Comparison of ENCODE assay signal across 10 cellular contexts in genomic region chr19:13526552-13526951, GRCh38. TPM values are rescaled to one million over a fixed set of nuclear protein-coding genes. Genes with fewer than 3 reads are reported as not detected.
DNase-seq lines count a peak whose midpoint lies in the region; ATAC-seq and TF ChIP-seq lines count a peak whose summit lies in the region.
"Had no signal": no experiment of that assay in that cellular context is flagged by ENCODE, and none has a peak within 500 bp of the region (broad histone marks: within the 10 kb centered on the region; RNA-seq: fewer than 3 reads in every experiment).

No MANE protein-coding gene starts in this region.

- H3K27me3 ChIP-seq in gastrocnemius medialis = no peaks in the 10 kb centered on the region
- H3K27me3 ChIP-seq: BLaER1 had no signal

- no peak overlapping the region for H3K4me3 ChIP-seq in gastrocnemius medialis
- H3K4me3 ChIP-seq: BLaER1 had no signal

- no peak for TF ChIP-seq POLR2A in gastrocnemius medialis (IDR thresholded peaks at IDR 0.05)

- H3K9me3 ChIP-seq in gastrocnemius medialis = no peaks in the 10 kb centered on the region

- H3K4me1 ChIP-seq in gastrocnemius medialis = no peaks in the 10 kb centered on the region
- H3K4me1 ChIP-seq: BLaER1 had no signal

- in situ Hi-C loops in gastrocnemius medialis (cut with MboI; ENCODE audit: low sequenced_read_pairs in 4 of 4) = no loop called here

- no peaks in the 10 kb centered on the region for H3K36me3 ChIP-seq in gastrocnemius medialis
- H3K36me3 ChIP-seq: BLaER1 had no signal

- peak; percentile 4 for DNase-seq in NCI-H1694 (lab: John Stamatoyannopoulos, UW)
- no peak for DNase-seq in NCI-H1694 treated with DMSO at 0.1 percent for 48 hours (lab: John Stamatoyannopoulos, UW)
- DNase-seq in RKO (ENCODE audit: low spot score) = peak; percentile 59
- DNase-seq in glomerular visceral epithelial cell (ENCODE audit: extremely low spot score) = peak; percentile 9
- no peak for DNase-seq in gastrocnemius medialis
- no peak for DNase-seq in HuH-7.5 (ENCODE audit: low spot score)
- DNase-seq in HuH-7 (ENCODE audit: low spot score) = no peak
- DNase-seq: activated gamma-delta T cell had no signal

- intact Hi-C loops in gastrocnemius medialis (cut with DNase I; ENCODE audit: low total_unique reads) = no loop called here

- H3K27ac ChIP-seq in gastrocnemius medialis = no peak overlapping the region
- H3K27ac ChIP-seq: BLaER1 had no signal

- TF ChIP-seq CTCF in GM12873 (IDR thresholded peaks at IDR 0.05; ENCODE audit: insufficient read depth, low read depth, low read length, missing control alignments) (peak; percentile 72), gastrocnemius medialis (IDR thresholded peaks at IDR 0.05 in 4 of 5, conservative IDR thresholded peaks at IDR 0.05 in 1 of 5) (no peak)

- ATAC-seq in gastrocnemius medialis = no peak

RNA-seq across cellular contexts. Expression of gene CACNA1A, which starts 20.3 kb away (rescaled TPM):
- total RNA-seq in gastrocnemius medialis = under 1 TPM in 3 of 4 donors, not detected in 1; 0.15 to 0.51 (median 0.33) TPM

Comparison
In these comparisons a context has a peak if more than half of its experiments do, and no peak if none do; other contexts are left out.
1. DNase-seq: peak in NCI-H1694 (single experiment), RKO (single experiment) and glomerular visceral epithelial cell (single experiment); none in NCI-H1694 treated with DMSO at 0.1 percent for 48 hours (single experiment), gastrocnemius medialis (0 of 2), HuH-7.5 (single experiment) and HuH-7 (single experiment).